In genomic region chr16:83420206-83420760, GRCh38 we compare ENCODE assay signal across 13 cellular contexts.
DNase-seq lines count a peak whose midpoint lies in the region; ATAC-seq, FAIRE-seq and TF ChIP-seq lines count a peak whose summit lies in the region.
"Had no signal": no experiment of that assay in that cellular context is flagged by ENCODE, and none has a peak within 500 bp of the region (broad histone marks: within the 10 kb centered on the region; RNA-seq: fewer than 3 reads in every experiment).

No MANE protein-coding gene starts in this region.

- CTCF ChIA-PET in GM12878 (lab: Yijun Ruan, JAX), result interaction anchor here (1.8 kb wide), 1 partner anchor 25 kb away, joined by 7 read pairs; no protein-coding TSS in a partner anchor

- no peak overlapping the region for H3K4me3 ChIP-seq in DND-41 (ENCODE audit: low read depth in 1 of 2, low read length in 2 of 2)
- no peak overlapping the region for H3K4me3 ChIP-seq in GM12878
- H3K4me3 ChIP-seq in Peyer's patch, result no peak overlapping the region
- H3K4me3 ChIP-seq in gastrocnemius medialis, result no peak overlapping the region
- no peak overlapping the region for H3K4me3 ChIP-seq in BE2C (ENCODE audit: low read depth, low read length)
- H3K4me3 ChIP-seq: smooth muscle cell had no signal

- SMC1A ChIA-PET in GM12878 (lab: Charles Lee; ENCODE audit: uncharacterized antibody, unreplicated experiment), result interaction anchor here (0.6 kb wide), 1 partner anchor 1222 kb away, joined by 3 read pairs; no protein-coding TSS in a partner anchor

- H3K4me3 Mint-ChIP-seq in immature natural killer cell, result no peak overlapping the region
- H3K4me3 Mint-ChIP-seq: activated naive CD8-positive, alpha-beta T cell; CD8-positive, alpha-beta T cell; stimulated activated naive B cell treated with anti-CD40 and anti-IgM and Interleukin-4, amounts not matched to agents 10 μg/mL and 1 μg/mL and 100 μg/mL, for 72 hours had no signal

- TF ChIP-seq CTCF in DND-41 (IDR thresholded peaks at IDR 0.05; ENCODE audit: borderline replicate concordance, extremely low read depth, low read length, poor library complexity, severe bottlenecking) (no peak), GM12878 (IDR thresholded peaks at IDR 0.05 in 2 of 3, conservative IDR thresholded peaks at IDR 0.05 in 1 of 3; ENCODE audit: control insufficient read depth in 2 of 3, extremely low read depth in 1 of 3, insufficient read depth in 1 of 3, low read depth in 3 of 3, low read length in 3 of 3) (no peak), Peyer's patch (IDR thresholded peaks at IDR 0.05) (no peak), gastrocnemius medialis (IDR thresholded peaks at IDR 0.05 in 4 of 5, conservative IDR thresholded peaks at IDR 0.05 in 1 of 5) (no peak), BE2C (IDR thresholded peaks at IDR 0.05; ENCODE audit: low read depth, low read length) (no peak)

- no peaks in the 10 kb centered on the region for H3K4me1 Mint-ChIP-seq in immature natural killer cell
- H3K4me1 Mint-ChIP-seq: stimulated activated naive B cell treated with anti-CD40 and anti-IgM and Interleukin-4, amounts not matched to agents 10 μg/mL and 1 μg/mL and 100 μg/mL, for 72 hours had no signal

- POLR2A ChIA-PET in GM12878 (lab: Charles Lee), result no interaction called here

- H3K27ac ChIP-seq in DND-41 (ENCODE audit: low read length) (no peak overlapping the region), GM12878 (ENCODE audit: control insufficient read depth, insufficient read depth) (no peak overlapping the region), Peyer's patch (no peak overlapping the region), gastrocnemius medialis (no peak overlapping the region)

- no TSS peak for BruUV-seq in GM12878 (replicated peaks; lab: Mats Ljungman, UMichigan)

- H3K9me3 ChIP-seq in DND-41 (ENCODE audit: insufficient read depth, low read length, severe bottlenecking), result no peaks in the 10 kb centered on the region
- H3K9me3 ChIP-seq in GM12878 (replicated peaks; ENCODE audit: control insufficient read depth, insufficient read depth, low read length), result no peaks in the 10 kb centered on the region
- no peaks in the 10 kb centered on the region for H3K9me3 ChIP-seq in Peyer's patch
- H3K9me3 ChIP-seq in gastrocnemius medialis, result no peaks in the 10 kb centered on the region
- no peaks in the 10 kb centered on the region for H3K9me3 ChIP-seq in BE2C

- no peak for TF ChIP-seq RAD21 in GM12878 (IDR thresholded peaks at IDR 0.05; ENCODE audit: insufficient read depth, low read depth, low read length)

- H4K20me1 ChIP-seq in DND-41 (ENCODE audit: insufficient read depth, low read length) (no peaks in the 10 kb centered on the region), GM12878 (ENCODE audit: control insufficient read depth, insufficient read depth) (no peaks in the 10 kb centered on the region)

- H3K4me1 ChIP-seq in DND-41 (ENCODE audit: insufficient read depth, low read length) (no peaks in the 10 kb centered on the region), GM12878 (ENCODE audit: control insufficient read depth, insufficient read depth, low read length) (no peaks in the 10 kb centered on the region), Peyer's patch (no peaks in the 10 kb centered on the region), gastrocnemius medialis (no peaks in the 10 kb centered on the region), BE2C (no peaks in the 10 kb centered on the region)

- no peak overlapping the region for H3K4me2 ChIP-seq in DND-41 (ENCODE audit: insufficient read depth, low read length)
- H3K4me2 ChIP-seq in GM12878 (ENCODE audit: control insufficient read depth, insufficient read depth), result no peak overlapping the region
- H3K4me2 ChIP-seq: smooth muscle cell had no signal

- RAD21 ChIA-PET in GM12878 (lab: Charles Lee; ENCODE audit: unreplicated experiment), result no interaction called here

- WGBS in GM12878 (ENCODE audit: insufficient coverage, insufficient replicate concordance, low lambda C conversion rate, missing lambda C conversion rate), result 53% methylated on average over 9 of the region's 9 CpGs

- no peak for TF ChIP-seq EP300 in GM12878 (IDR thresholded peaks at IDR 0.05; ENCODE audit: borderline replicate concordance in 1 of 2, control insufficient read depth in 1 of 2, low read depth in 2 of 2, low read length in 2 of 2)

- no peaks in the 10 kb centered on the region for H3K27me3 ChIP-seq in DND-41 (ENCODE audit: insufficient read depth, low read length, poor library complexity)
- H3K27me3 ChIP-seq in GM12878 (replicated peaks in 1 of 2; ENCODE audit: control insufficient read depth in 2 of 2, insufficient read depth in 2 of 2, low read length in 1 of 2), result no peaks in the 10 kb centered on the region
- no peaks in the 10 kb centered on the region for H3K27me3 ChIP-seq in Peyer's patch
- no peaks in the 10 kb centered on the region for H3K27me3 ChIP-seq in gastrocnemius medialis
- no peaks in the 10 kb centered on the region for H3K27me3 ChIP-seq in BE2C

- peak; percentile 6 for DNase-seq in DND-41
- peak; percentile 59 for DNase-seq in LHCN-M2 (ENCODE audit: low read depth)
- DNase-seq in GM12878 (ENCODE audit: low read depth, low spot score), result no peak
- DNase-seq in kidney tubule cell (ENCODE audit: low spot score), result peak; percentile 40
- no peak for DNase-seq in Peyer's patch
- no peak for DNase-seq in immature natural killer cell
- DNase-seq in gastrocnemius medialis, result no peak
- DNase-seq in BE2C, result no peak
- DNase-seq: CD8-positive, alpha-beta T cell; Right ventricle myocardium superior; stimulated activated naive B cell treated with anti-CD40 and anti-IgM and Interleukin-4, amounts not matched to agents 10 μg/mL and 1 μg/mL and 100 μg/mL, for 72 hours had no signal

- ATAC-seq in DND-41 (ENCODE audit: insufficient read depth, low read depth), result peak; percentile 64
- no peak for ATAC-seq in GM12878
- no peak for ATAC-seq in gastrocnemius medialis
- ATAC-seq: CD8-positive, alpha-beta T cell; stimulated activated naive B cell treated with anti-CD40 and anti-IgM and Interleukin-4, amounts not matched to agents 10 μg/mL and 1 μg/mL and 100 μg/mL, for 72 hours had no signal

- H3K36me3 ChIP-seq in DND-41 (ENCODE audit: insufficient read depth, low read length) (no peaks in the 10 kb centered on the region), GM12878 (ENCODE audit: control insufficient read depth in 2 of 2, insufficient read depth in 2 of 2, low read length in 1 of 2) (no peaks in the 10 kb centered on the region), Peyer's patch (no peaks in the 10 kb centered on the region), gastrocnemius medialis (no peaks in the 10 kb centered on the region), BE2C (no peaks in the 10 kb centered on the region)

- H3K36me3 Mint-ChIP-seq in immature natural killer cell, result no peaks in the 10 kb centered on the region
- H3K36me3 Mint-ChIP-seq: activated naive CD8-positive, alpha-beta T cell; CD8-positive, alpha-beta T cell; stimulated activated naive B cell treated with anti-CD40 and anti-IgM and Interleukin-4, amounts not matched to agents 10 μg/mL and 1 μg/mL and 100 μg/mL, for 72 hours had no signal

- H3K9ac ChIP-seq in DND-41 (ENCODE audit: low read depth, low read length) (no peak overlapping the region), GM12878 (ENCODE audit: control insufficient read depth, insufficient read depth, low read length) (no peak overlapping the region)

- TF ChIP-seq POLR2A in GM12878 (IDR thresholded peaks at IDR 0.05; ENCODE audit: low read depth, low read length), result no peak
- TF ChIP-seq POLR2A in Peyer's patch (IDR thresholded peaks at IDR 0.05), result no peak
- no peak for TF ChIP-seq POLR2A in gastrocnemius medialis (IDR thresholded peaks at IDR 0.05)

- in situ Hi-C loops in GM12878 (cut with MboI) (no loop called here), gastrocnemius medialis (cut with MboI; ENCODE audit: low sequenced_read_pairs in 4 of 4) (no loop called here)

- no peak for FAIRE-seq in GM12878 (lab: Jason Lieb, UNC)

- peaks cover 0 to 6% (median 0%) of the 10 kb centered on the region in 3 donors for H3K27me3 Mint-ChIP-seq in immature natural killer cell (ENCODE audit: low read depth in 3 of 3)
- H3K27me3 Mint-ChIP-seq: activated naive CD8-positive, alpha-beta T cell had no signal

- H3K79me2 ChIP-seq in DND-41 (ENCODE audit: insufficient read depth, low read length) (no peaks in the 10 kb centered on the region), GM12878 (ENCODE audit: control insufficient read depth, insufficient read depth, low read length) (no peaks in the 10 kb centered on the region)

- H3K9me3 Mint-ChIP-seq in immature natural killer cell, result peaks cover 0 to 4% (median 0%) of the 10 kb centered on the region in 6 donors
- H3K9me3 Mint-ChIP-seq: CD8-positive, alpha-beta T cell had no signal

- intact Hi-C loops in GM12878 (cut with micrococcal nuclease; ENCODE audit: unreplicated experiment), result no loop called here
- intact Hi-C loops in gastrocnemius medialis (cut with DNase I; ENCODE audit: low total_unique reads), result no loop called here

- H3K27ac Mint-ChIP-seq in immature natural killer cell, result no peak overlapping the region
- H3K27ac Mint-ChIP-seq: activated naive CD8-positive, alpha-beta T cell; CD8-positive, alpha-beta T cell; stimulated activated naive B cell treated with anti-CD40 and anti-IgM and Interleukin-4, amounts not matched to agents 10 μg/mL and 1 μg/mL and 100 μg/mL, for 72 hours had no signal

- H2AFZ ChIP-seq in DND-41 (ENCODE audit: low read depth, low read length) (no peak overlapping the region), GM12878 (ENCODE audit: control insufficient read depth, low read depth, low read length) (no peak overlapping the region)

TF ChIP-seq in GM12878, 131 proteins besides CTCF, POLR2A, EP300 and RAD21 (continues in another document):
- no peak for TF ChIP-seq SRF (IDR thresholded peaks at IDR 0.05; ENCODE audit: low read depth in 2 of 2, low read length in 2 of 2)

Comparison
In these comparisons a context has a peak if more than half of its experiments do, and no peak if none do; other contexts are left out.
1. DNase-seq: peak in DND-41 (single experiment), LHCN-M2 (single experiment) and kidney tubule cell (single experiment); none in GM12878 (single experiment), Peyer's patch (0 of 3), immature natural killer cell (0 of 3), gastrocnemius medialis (0 of 2) and BE2C (single experiment).